ENCODE assay signal across 8 cellular contexts in the genomic region with DNA sequence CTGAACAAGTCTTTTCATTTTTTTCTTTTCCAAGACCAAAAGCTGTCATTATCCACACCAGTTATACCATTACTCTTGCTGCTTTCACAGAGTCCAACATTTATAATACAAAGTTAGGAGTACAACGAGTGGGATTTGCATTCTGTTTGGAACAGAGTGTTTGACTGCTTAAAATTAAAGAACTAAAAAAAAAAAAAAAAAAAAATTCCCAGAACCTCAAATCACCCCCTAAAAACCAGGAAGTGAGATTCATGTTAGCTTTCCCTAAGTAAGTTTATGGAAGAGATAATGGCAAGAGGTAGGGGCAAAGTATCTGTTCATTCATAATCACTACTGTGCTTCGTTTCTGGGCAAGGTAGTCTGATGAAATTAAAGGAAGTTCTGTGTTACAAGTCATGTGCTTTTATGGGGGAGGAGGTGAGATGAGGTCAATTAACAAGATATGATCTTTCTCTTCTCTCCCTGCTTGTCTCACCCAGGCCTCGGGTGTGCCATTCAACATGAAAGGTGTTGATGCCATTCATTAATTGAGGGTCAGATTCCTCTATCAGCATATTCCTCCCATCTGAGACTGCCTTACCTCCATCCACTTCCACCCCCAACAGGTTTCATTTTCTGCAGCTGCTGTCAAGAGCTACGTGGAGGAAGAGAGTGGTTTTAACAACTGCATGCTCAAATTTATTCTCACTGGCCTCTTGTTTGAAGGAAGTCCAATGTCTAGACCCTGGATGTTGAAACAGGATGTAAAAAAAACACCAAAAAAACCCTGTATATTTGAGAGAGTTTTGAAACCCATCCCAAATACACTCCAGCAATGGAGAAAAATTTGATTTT. TPM values are rescaled to one million over a fixed set of nuclear protein-coding genes. Genes with fewer than 3 reads are reported as not detected.
DNase-seq lines count a peak whose midpoint lies in the region; ATAC-seq, FAIRE-seq and TF ChIP-seq lines count a peak whose summit lies in the region.

No MANE protein-coding gene starts in this region.

- H3K36me3 Mint-ChIP-seq in glutamatergic neuron (ENCODE audit: unreplicated experiment): no peaks in the 10 kb centered on the region

- H3K27ac Mint-ChIP-seq in glutamatergic neuron (ENCODE audit: unreplicated experiment): no peak overlapping the region

- peaks cover 23% of the 10 kb centered on the region for H3K4me1 Mint-ChIP-seq in glutamatergic neuron (ENCODE audit: low read depth, unreplicated experiment)

- no peaks in the 10 kb centered on the region for H4K20me1 ChIP-seq in GM12878 (ENCODE audit: control insufficient read depth, insufficient read depth)

- in situ Hi-C loops in GM12878 (cut with MboI): no loop called here

- peak overlapping the region; percentile 61 for H3K4me2 ChIP-seq in GM12878 (ENCODE audit: control insufficient read depth, insufficient read depth)

- WGBS in GM12878 (ENCODE audit: insufficient coverage, insufficient replicate concordance, low lambda C conversion rate, missing lambda C conversion rate): 11% methylated on average over 4 of the region's 4 CpGs

- TF ChIP-seq RAD21 in GM12878 (IDR thresholded peaks at IDR 0.05; ENCODE audit: insufficient read depth, low read depth, low read length): no peak

- H3K9ac ChIP-seq in GM12878 (ENCODE audit: control insufficient read depth, insufficient read depth, low read length): peak overlapping the region; percentile 13; the same call in 1 of the 2 replicates

- TF ChIP-seq CTCF in GM12878 (IDR thresholded peaks at IDR 0.05 in 2 of 3, conservative IDR thresholded peaks at IDR 0.05 in 1 of 3; ENCODE audit: control insufficient read depth in 2 of 3, extremely low read depth in 1 of 3, insufficient read depth in 1 of 3, low read depth in 3 of 3, low read length in 3 of 3) (no peak), glutamatergic neuron (IDR thresholded peaks at IDR 0.05; ENCODE audit: partially characterized antibody, unreplicated experiment) (no peak)

- H3K4me1 ChIP-seq in GM12878 (ENCODE audit: control insufficient read depth, insufficient read depth, low read length): peaks cover 34% of the 10 kb centered on the region

- TSS peak; percentile 29 for BruUV-seq in GM12878 (replicated peaks; lab: Mats Ljungman, UMichigan)

- peak; percentile 54 to 55; a peak in 3 of 4 replicates for TF ChIP-seq EP300 in GM12878 (IDR thresholded peaks at IDR 0.05; ENCODE audit: borderline replicate concordance in 1 of 2, control insufficient read depth in 1 of 2, low read depth in 2 of 2, low read length in 2 of 2)

- POLR2A ChIA-PET in GM12878 (lab: Charles Lee): interaction anchor here (0.7 to 2.8 kb wide), 10 partner anchors 11 to 186 kb away, joined by 3 to 11 read pairs (median 3); no protein-coding TSS in a partner anchor

- intact Hi-C loops in GM12878 (cut with micrococcal nuclease; ENCODE audit: unreplicated experiment): loop anchor here (1.0 to 2.0 kb wide), 3 partner anchors 16 to 59 kb away; a partner anchor contains a TSS

- ATAC-seq in HG02763 (IDR thresholded peaks at IDR 0.05; ENCODE audit: unreplicated experiment) (peak; percentile 74), GM12878 (peak; percentile 83)

- no peaks in the 10 kb centered on the region for H3K27me3 Mint-ChIP-seq in glutamatergic neuron (ENCODE audit: unreplicated experiment)

- H2AFZ ChIP-seq in GM12878 (ENCODE audit: control insufficient read depth, low read depth, low read length): peak overlapping the region; percentile 73

- no peaks in the 10 kb centered on the region for H3K79me2 ChIP-seq in GM12878 (ENCODE audit: control insufficient read depth, insufficient read depth, low read length)

- RAD21 ChIA-PET in GM12878 (lab: Charles Lee; ENCODE audit: unreplicated experiment): interaction anchor here (0.8 to 11.5 kb wide), 8 partner anchors 11 to 55 kb away, joined by 3 to 102 read pairs (median 5); no protein-coding TSS in a partner anchor

- H3K27me3 ChIP-seq in GM12878 (replicated peaks in 1 of 2; ENCODE audit: control insufficient read depth in 2 of 2, insufficient read depth in 2 of 2, low read length in 1 of 2): no peaks in the 10 kb centered on the region

- H3K27ac ChIP-seq in GM12878 (ENCODE audit: control insufficient read depth, insufficient read depth): peak overlapping the region; percentile 78

- SMC1A ChIA-PET in GM12878 (lab: Charles Lee; ENCODE audit: uncharacterized antibody, unreplicated experiment): interaction anchor here (0.8 to 11.5 kb wide), 15 partner anchors 9 to 192 kb away, joined by 3 to 102 read pairs (median 5); no protein-coding TSS in a partner anchor

- TF ChIP-seq POLR2A in GM12878 (IDR thresholded peaks at IDR 0.05; ENCODE audit: low read depth, low read length): no peak

- DNase-seq in activated T-cell treated with anti-CD3 and anti-CD28 coated beads for 1 hour (ENCODE audit: low read depth) (peak; percentile 4), NCI-H2196 treated with DMSO at 0.1 percent for 48 hours (lab: John Stamatoyannopoulos, UW; ENCODE audit: unreplicated experiment) (peak; percentile 46), GM12878 (ENCODE audit: low read depth, low spot score) (peak; percentile 76), glutamatergic neuron (no peak), mesenteric fat pad (ENCODE audit: low spot score) (no peak)
- no peak for DNase-seq in activated T-cell treated with anti-CD3 and anti-CD28 coated beads, Interleukin-2, amount 50 U/mL, for 1 hour
- DNase-seq in stimulated activated CD8-positive, alpha-beta memory T cell treated with anti-CD3 and anti-CD28 coated beads, Interleukin-15, amount 100 ng/mL, for 1 hour (ENCODE audit: low read depth): peak; percentile 2

- FAIRE-seq in GM12878 (lab: Jason Lieb, UNC): peak; percentile 52

- CTCF ChIA-PET in GM12878 (lab: Yijun Ruan, JAX): interaction anchor here (1.0 to 1.8 kb wide), 9 partner anchors 8 to 194 kb away, joined by 3 to 5 read pairs (median 4); no protein-coding TSS in a partner anchor

- H3K36me3 ChIP-seq in GM12878 (ENCODE audit: control insufficient read depth in 2 of 2, insufficient read depth in 2 of 2, low read length in 1 of 2): no peaks in the 10 kb centered on the region

- H3K9me3 ChIP-seq in GM12878 (replicated peaks; ENCODE audit: control insufficient read depth, insufficient read depth, low read length): no peaks in the 10 kb centered on the region

- no peak overlapping the region for H3K4me3 ChIP-seq in GM12878

- H3K4me3 Mint-ChIP-seq in glutamatergic neuron (ENCODE audit: unreplicated experiment): no peak overlapping the region

- peaks cover 2% of the 10 kb centered on the region for H3K9me3 Mint-ChIP-seq in glutamatergic neuron (ENCODE audit: unreplicated experiment)

TF ChIP-seq in GM12878, 131 proteins besides CTCF, POLR2A, EP300 and RAD21 (continues in another document):
- TF ChIP-seq CHD2 (IDR thresholded peaks at IDR 0.05; ENCODE audit: borderline replicate concordance, low read depth, low read length): peak; percentile 57; the same call in 1 of the 2 replicates
- TF ChIP-seq JUNB (IDR thresholded peaks at IDR 0.05): no peak
- peak; percentile 89 for TF ChIP-seq TCF12 (IDR thresholded peaks at IDR 0.05; ENCODE audit: low read depth, low read length)
- TF ChIP-seq FOXK2 (IDR thresholded peaks at IDR 0.05): no peak
- TF ChIP-seq, protein P1, sequence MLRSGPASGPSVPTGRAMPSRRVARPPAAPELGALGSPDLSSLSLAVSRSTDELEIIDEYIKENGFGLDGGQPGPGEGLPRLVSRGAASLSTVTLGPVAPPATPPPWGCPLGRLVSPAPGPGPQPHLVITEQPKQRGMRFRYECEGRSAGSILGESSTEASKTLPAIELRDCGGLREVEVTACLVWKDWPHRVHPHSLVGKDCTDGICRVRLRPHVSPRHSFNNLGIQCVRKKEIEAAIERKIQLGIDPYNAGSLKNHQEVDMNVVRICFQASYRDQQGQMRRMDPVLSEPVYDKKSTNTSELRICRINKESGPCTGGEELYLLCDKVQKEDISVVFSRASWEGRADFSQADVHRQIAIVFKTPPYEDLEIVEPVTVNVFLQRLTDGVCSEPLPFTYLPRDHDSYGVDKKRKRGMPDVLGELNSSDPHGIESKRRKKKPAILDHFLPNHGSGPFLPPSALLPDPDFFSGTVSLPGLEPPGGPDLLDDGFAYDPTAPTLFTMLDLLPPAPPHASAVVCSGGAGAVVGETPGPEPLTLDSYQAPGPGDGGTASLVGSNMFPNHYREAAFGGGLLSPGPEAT (IDR thresholded peaks at IDR 0.05; ENCODE audit: low read depth): peak; percentile 87
- TF ChIP-seq SMC3 (IDR thresholded peaks at IDR 0.05; ENCODE audit: borderline replicate concordance, low read length): peak; percentile 20; the same call in 1 of the 2 replicates

RNA-seq across cellular contexts. Expression of a gene that starts 58.1 kb away (rescaled TPM):
- 51.9 and 61.9 TPM in 2 replicates for total RNA-seq in GM12878 (2013; cell fraction: nucleolus; rRNA removed)
- 13.4 and 16.9 TPM in 2 replicates for total RNA-seq in GM12878 (2014; rRNA removed)
- 9.5 and 10.2 TPM in 2 replicates for total RNA-seq in GM12878 (2014; rRNA removed; fragmentation: Illumina TruSeq; extraction: Trizol)
- total RNA-seq in GM12878 (2021): 12.3 and 14.5 TPM in 2 replicates
- 2.1 TPM for polyA plus RNA-seq in GM12878 (2011; ENCODE audit: low read depth)
- 24.1 and 24.7 TPM in 2 replicates for polyA plus RNA-seq in GM12878 (2011; rRNA removed)
- polyA plus RNA-seq in GM12878 (2011; cell fraction: cytosol; rRNA removed): 16.4 and 20.5 TPM in 2 replicates
- polyA plus RNA-seq in GM12878 (2011; cell fraction: nucleus; rRNA removed): 16.0 and 19.7 TPM in 2 replicates
- 3.8 and 4.4 TPM in 2 replicates for polyA plus RNA-seq in GM12878 (2012)
- polyA plus RNA-seq in GM12878 (2014; fragmentation: Illumina TruSeq; extraction: Trizol): 8.5 and 11.1 TPM in 2 replicates
- polyA plus RNA-seq in GM12878 (2014; fragmentation: Nextera tagmentation; extraction: Ambion mirVana): 1 to 10 TPM; 3.6 to 6.4 TPM
- polyA plus RNA-seq in GM12878 (2014; rRNA removed): 5.7 and 7.9 TPM in 2 replicates
- polyA plus RNA-seq in GM12878 (2016; fragmentation: Nextera tagmentation; extraction: Ambion mirVana): 10 to 100 TPM; 15.4 to 17.4 TPM
- 30.8 and 39.3 TPM in 2 replicates for polyA minus RNA-seq in GM12878 (2011; rRNA and poly(A)+ RNA removed)
- polyA minus RNA-seq in GM12878 (2011; cell fraction: cytosol; rRNA and poly(A)+ RNA removed): 8.4 and 10.8 TPM in 2 replicates
- polyA minus RNA-seq in GM12878 (2011; cell fraction: nucleus; rRNA and poly(A)+ RNA removed): 23.6 and 31.9 TPM in 2 replicates
- 5.7 TPM for total RNA-seq in glutamatergic neuron (ENCODE audit: unreplicated experiment)
- 44.7 TPM for total RNA-seq in mesenteric fat pad

Comparison
In these comparisons a context has a peak if more than half of its experiments do, and no peak if none do; other contexts are left out.
1. DNase-seq: peak in activated T-cell treated with anti-CD3 and anti-CD28 coated beads for 1 hour (single experiment), NCI-H2196 treated with DMSO at 0.1 percent for 48 hours (single experiment), GM12878 (single experiment) and stimulated activated CD8-positive, alpha-beta memory T cell treated with anti-CD3 and anti-CD28 coated beads, Interleukin-15, amount 100 ng/mL, for 1 hour (single experiment); none in activated T-cell treated with anti-CD3 and anti-CD28 coated beads, Interleukin-2, amount 50 U/mL, for 1 hour (single experiment), glutamatergic neuron (single experiment) and mesenteric fat pad (single experiment).